10 cellular contexts compared by ENCODE assay signal in the genomic region with DNA sequence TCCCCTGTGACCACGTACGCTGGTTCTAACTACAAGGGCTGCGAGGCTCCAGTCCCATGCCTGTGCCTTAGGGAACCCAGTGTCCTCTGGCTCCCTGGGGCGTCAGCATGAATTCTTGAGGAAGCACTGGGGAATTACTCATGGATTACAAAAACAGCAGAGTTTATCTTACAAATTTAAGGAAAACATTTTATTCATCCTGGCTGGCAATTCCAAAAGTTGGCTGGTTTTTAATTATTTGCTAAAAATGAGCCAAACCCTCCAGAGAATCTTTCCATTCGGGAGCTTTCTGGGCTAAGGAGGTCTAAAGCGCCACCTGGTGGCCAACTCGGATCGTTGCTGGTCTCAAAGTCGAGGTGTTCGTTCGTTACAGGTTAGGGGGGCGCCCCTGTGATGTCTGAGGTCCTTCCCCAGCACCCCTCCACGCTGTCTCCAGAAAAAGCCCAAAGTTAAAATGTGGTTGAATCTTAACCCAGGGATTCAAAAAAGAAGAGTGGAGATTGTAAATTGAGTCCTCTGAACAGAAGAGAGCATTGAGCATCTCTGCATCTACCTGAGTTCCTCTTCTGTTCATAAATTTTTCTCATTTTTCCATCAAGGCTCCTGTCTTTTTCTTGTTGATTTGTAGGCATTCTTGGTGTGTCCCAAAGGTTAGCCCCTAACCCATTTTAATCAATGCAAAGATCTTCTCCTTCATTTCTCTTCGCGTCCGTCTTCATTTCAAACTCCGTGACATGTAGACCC.
DNase-seq lines count a peak whose midpoint lies in the region; ATAC-seq and TF ChIP-seq lines count a peak whose summit lies in the region.
"Had no signal": no experiment of that assay in that cellular context is flagged by ENCODE, and none has a peak within 500 bp of the region (broad histone marks: within the 10 kb centered on the region; RNA-seq: fewer than 3 reads in every experiment).

No MANE protein-coding gene starts in this region.

- H3K79me2 ChIP-seq in MM.1S (ENCODE audit: low read length): no peaks in the 10 kb centered on the region

- peak; percentile 93 for TF ChIP-seq CTCF in MM.1S (IDR thresholded peaks at IDR 0.05; ENCODE audit: low read length)
- TF ChIP-seq CTCF in astrocyte of the cerebellum (IDR thresholded peaks at IDR 0.05; ENCODE audit: low read depth, low read length, missing control alignments): peak; percentile 82

- H3K9ac ChIP-seq in MM.1S (ENCODE audit: low read length): no peak overlapping the region
- H3K9ac ChIP-seq: BLaER1 had no signal

- no peaks in the 10 kb centered on the region for H3K9me2 ChIP-seq in MM.1S (replicated peaks; ENCODE audit: insufficient read depth, low read length)

- in situ Hi-C loops in astrocyte of the cerebellum (cut with HindIII; ENCODE audit: low sequenced_read_pairs): loop anchor here (5.0 kb wide), 1 partner anchor 624 kb away; no protein-coding TSS in a partner anchor

- H3K36me3 ChIP-seq in MM.1S (replicated peaks; ENCODE audit: insufficient read depth, low read length) (no peaks in the 10 kb centered on the region), iPS DF 6.9 (ENCODE audit: control insufficient read depth, insufficient read depth, low read length) (no peaks in the 10 kb centered on the region)
- H3K36me3 ChIP-seq: BLaER1 had no signal

- no peaks in the 10 kb centered on the region for H3K9me3 ChIP-seq in MM.1S (replicated peaks; ENCODE audit: insufficient read depth, low read length)
- no peaks in the 10 kb centered on the region for H3K9me3 ChIP-seq in iPS DF 6.9 (ENCODE audit: control insufficient read depth, insufficient read depth, low read length)
- H3K9me3 ChIP-seq: BLaER1 had no signal

- no peaks in the 10 kb centered on the region for H4K20me1 ChIP-seq in MM.1S (ENCODE audit: insufficient read depth, low read length)
- H4K20me1 ChIP-seq: BLaER1 had no signal

- H3K4me1 ChIP-seq in MM.1S (ENCODE audit: low read length) (no peaks in the 10 kb centered on the region), iPS DF 6.9 (ENCODE audit: control insufficient read depth, insufficient read depth, low read length) (no peaks in the 10 kb centered on the region)
- H3K4me1 ChIP-seq: BLaER1 had no signal

- H3K4me3 ChIP-seq in MM.1S (ENCODE audit: low read length) (no peak overlapping the region), astrocyte of the cerebellum (ENCODE audit: low read depth, low read length) (no peak overlapping the region), iPS DF 6.9 (ENCODE audit: low read length) (no peak overlapping the region)
- H3K4me3 ChIP-seq: BLaER1 had no signal

- H3K4me2 ChIP-seq in MM.1S (ENCODE audit: low read depth, low read length): no peak overlapping the region
- H3K4me2 ChIP-seq: BLaER1 had no signal

- H3F3A ChIP-seq in MM.1S (ENCODE audit: insufficient read depth, low read length): no peaks in the 10 kb centered on the region

- DNase-seq in DMS53 (lab: John Stamatoyannopoulos, UW) (peak; percentile 72), DMS53 treated with DMSO at 0.1 percent for 48 hours (lab: John Stamatoyannopoulos, UW; ENCODE audit: unreplicated experiment) (no peak), MM.1S (peak; percentile 55), astrocyte of the cerebellum (ENCODE audit: low read depth) (peak; percentile 20), iPS DF 6.9 (ENCODE audit: low read depth, low spot score) (peak; percentile 45)
- peak; percentile 21 to 38 (median 23) for DNase-seq in stimulated activated CD4-positive, alpha-beta T cell treated with anti-CD3 and anti-CD28 coated beads, Interleukin-12 subunit alpha, Interleukin-12 subunit beta, amount 100 ng/mL, for 48 hours (ENCODE audit: low read depth in 2 of 3, low spot score in 1 of 3)

- H2AFZ ChIP-seq in MM.1S (ENCODE audit: low read length): no peak overlapping the region

- H3K27ac ChIP-seq in MM.1S (ENCODE audit: low read length): no peak overlapping the region
- no peak overlapping the region for H3K27ac ChIP-seq in iPS DF 6.9 (ENCODE audit: low read length)
- H3K27ac ChIP-seq: BLaER1, epithelial cell of prostate had no signal

- WGBS in iPS DF 6.9 (ENCODE audit: insufficient coverage, insufficient read length): 100% methylated on average over 4 of the region's 17 CpGs

- no peaks in the 10 kb centered on the region for H3K27me3 ChIP-seq in MM.1S (replicated peaks; ENCODE audit: insufficient read depth, low read length)
- H3K27me3 ChIP-seq in iPS DF 6.9 (ENCODE audit: control insufficient read depth, insufficient read depth, low read length): no peaks in the 10 kb centered on the region
- H3K27me3 ChIP-seq: BLaER1 had no signal

- ATAC-seq in SK-N-SH treated with all-trans-retinoic acid at 6 μM for 48 hours (peak; percentile 81), GM19467 (IDR thresholded peaks at IDR 0.05; ENCODE audit: unreplicated experiment) (no peak)

TF ChIP-seq in SK-N-SH treated with all-trans-retinoic acid at 6 μM for 48 hours, 23 proteins besides CTCF, POLR2A, EP300 and RAD21:
- TF ChIP-seq, protein P1, sequence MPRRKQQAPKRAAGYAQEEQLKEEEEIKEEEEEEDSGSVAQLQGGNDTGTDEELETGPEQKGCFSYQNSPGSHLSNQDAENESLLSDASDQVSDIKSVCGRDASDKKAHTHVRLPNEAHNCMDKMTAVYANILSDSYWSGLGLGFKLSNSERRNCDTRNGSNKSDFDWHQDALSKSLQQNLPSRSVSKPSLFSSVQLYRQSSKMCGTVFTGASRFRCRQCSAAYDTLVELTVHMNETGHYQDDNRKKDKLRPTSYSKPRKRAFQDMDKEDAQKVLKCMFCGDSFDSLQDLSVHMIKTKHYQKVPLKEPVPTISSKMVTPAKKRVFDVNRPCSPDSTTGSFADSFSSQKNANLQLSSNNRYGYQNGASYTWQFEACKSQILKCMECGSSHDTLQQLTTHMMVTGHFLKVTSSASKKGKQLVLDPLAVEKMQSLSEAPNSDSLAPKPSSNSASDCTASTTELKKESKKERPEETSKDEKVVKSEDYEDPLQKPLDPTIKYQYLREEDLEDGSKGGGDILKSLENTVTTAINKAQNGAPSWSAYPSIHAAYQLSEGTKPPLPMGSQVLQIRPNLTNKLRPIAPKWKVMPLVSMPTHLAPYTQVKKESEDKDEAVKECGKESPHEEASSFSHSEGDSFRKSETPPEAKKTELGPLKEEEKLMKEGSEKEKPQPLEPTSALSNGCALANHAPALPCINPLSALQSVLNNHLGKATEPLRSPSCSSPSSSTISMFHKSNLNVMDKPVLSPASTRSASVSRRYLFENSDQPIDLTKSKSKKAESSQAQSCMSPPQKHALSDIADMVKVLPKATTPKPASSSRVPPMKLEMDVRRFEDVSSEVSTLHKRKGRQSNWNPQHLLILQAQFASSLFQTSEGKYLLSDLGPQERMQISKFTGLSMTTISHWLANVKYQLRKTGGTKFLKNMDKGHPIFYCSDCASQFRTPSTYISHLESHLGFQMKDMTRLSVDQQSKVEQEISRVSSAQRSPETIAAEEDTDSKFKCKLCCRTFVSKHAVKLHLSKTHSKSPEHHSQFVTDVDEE (CRISPR knock-in tag; IDR thresholded peaks at IDR 0.05): no peak
- no peak for TF ChIP-seq ZNF8 (CRISPR knock-in tag; IDR thresholded peaks at IDR 0.05)
- TF ChIP-seq, protein P2, sequence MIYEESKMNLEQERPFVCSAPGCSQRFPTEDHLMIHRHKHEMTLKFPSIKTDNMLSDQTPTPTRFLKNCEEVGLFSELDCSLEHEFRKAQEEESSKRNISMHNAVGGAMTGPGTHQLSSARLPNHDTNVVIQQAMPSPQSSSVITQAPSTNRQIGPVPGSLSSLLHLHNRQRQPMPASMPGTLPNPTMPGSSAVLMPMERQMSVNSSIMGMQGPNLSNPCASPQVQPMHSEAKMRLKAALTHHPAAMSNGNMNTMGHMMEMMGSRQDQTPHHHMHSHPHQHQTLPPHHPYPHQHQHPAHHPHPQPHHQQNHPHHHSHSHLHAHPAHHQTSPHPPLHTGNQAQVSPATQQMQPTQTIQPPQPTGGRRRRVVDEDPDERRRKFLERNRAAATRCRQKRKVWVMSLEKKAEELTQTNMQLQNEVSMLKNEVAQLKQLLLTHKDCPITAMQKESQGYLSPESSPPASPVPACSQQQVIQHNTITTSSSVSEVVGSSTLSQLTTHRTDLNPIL (CRISPR knock-in tag; IDR thresholded peaks at IDR 0.05; ENCODE audit: low read depth): no peak
- TF ChIP-seq OSR1 (CRISPR knock-in tag; IDR thresholded peaks at IDR 0.05): no peak
- TF ChIP-seq ISL1 (CRISPR knock-in tag; IDR thresholded peaks at IDR 0.05): no peak
- no peak for TF ChIP-seq ZNF565 (CRISPR knock-in tag; conservative IDR thresholded peaks at IDR 0.05; ENCODE audit: low read depth)
- no peak for TF ChIP-seq TOX (CRISPR knock-in tag; IDR thresholded peaks at IDR 0.05; ENCODE audit: borderline replicate concordance)
- no peak for TF ChIP-seq SNAI2 (CRISPR knock-in tag; IDR thresholded peaks at IDR 0.05)
- no peak for TF ChIP-seq ZC3H10 (CRISPR knock-in tag; IDR thresholded peaks at IDR 0.05)
- no peak for TF ChIP-seq GLIS3 (CRISPR knock-in tag; IDR thresholded peaks at IDR 0.05)
